8 cellular contexts compared by ENCODE assay signal in genomic region chrX:100615015-100615414, GRCh38. TPM values are rescaled to one million over a fixed set of nuclear protein-coding genes. Genes with fewer than 3 reads are reported as not detected.
DNase-seq lines count a peak whose midpoint lies in the region; ATAC-seq, FAIRE-seq and TF ChIP-seq lines count a peak whose summit lies in the region.

No MANE protein-coding gene starts in this region.

- no peak for TF ChIP-seq POLR2A in A549 (IDR thresholded peaks at IDR 0.05; ENCODE audit: low read length)

- H3K36me3 ChIP-seq in lower lobe of right lung = no peaks in the 10 kb centered on the region

- ATAC-seq in A549 (peak; percentile 74 to 82; a peak in 5 of 6 replicates), lower lobe of right lung (no peak)

- peak in 1 of 2 experiments; percentile 41; a peak in 3 of 5 replicates for TF ChIP-seq RAD21 in A549 (conservative IDR thresholded peaks at IDR 0.05 in 1 of 2, IDR thresholded peaks at IDR 0.05 in 1 of 2)

- FAIRE-seq in A549 (lab: Jason Lieb, UNC) = no peak

- H3K27ac ChIP-seq in A549 (peak overlapping the region; percentile 40 to 63; a peak in 3 of 6 replicates), lower lobe of right lung (no peak overlapping the region)

- in situ Hi-C loops in astrocyte of the spinal cord (cut with HindIII; ENCODE audit: low sequenced_read_pairs) = no loop called here

- no peaks in the 10 kb centered on the region for H3K27me3 ChIP-seq in lower lobe of right lung (ENCODE audit: low read depth)

- intact Hi-C loops in lower lobe of right lung (cut with DNase I) = no loop called here

- peak overlapping the region; percentile 36; the same call in 2 of the 3 replicates for H3K4me2 ChIP-seq in A549

- H3K4me1 ChIP-seq in A549 (peaks cover 3% of the 10 kb centered on the region; the same call in 1 of the 3 replicates), lower lobe of right lung (no peaks in the 10 kb centered on the region)

- DNase-seq in A549 (ENCODE audit: low read depth in 1 of 2, low spot score in 1 of 2) (peak; percentile 13 to 60), GM10266 (ENCODE audit: extremely low spot score) (peak; percentile 22), HCEC 1CT (peak; percentile 56), LoVo (ENCODE audit: low spot score) (peak; percentile 44), astrocyte of the spinal cord (ENCODE audit: low read depth, low spot score) (peak; percentile 61), lower lobe of right lung (no peak), OCI-M2 (lab: John Stamatoyannopoulos, UW; ENCODE audit: unreplicated experiment) (no peak)
- DNase-seq in activated CD8-positive, alpha-beta memory T cell treated with anti-CD3 and anti-CD28 coated beads, Interleukin-2, amount 50 U/mL, for 48 hours = no peak

- POLR2A ChIA-PET in A549 (lab: Yijun Ruan, JAX) = interaction anchor here (1.2 kb wide), 1 partner anchor 21 kb away, joined by 14 read pairs; the partner anchor contains the start of gene TSPAN6

- 22% methylated on average over 3 of the region's 3 CpGs for WGBS in A549 (ENCODE audit: missing lambda C conversion rate)

- H3K9me3 ChIP-seq in A549 (no peaks in the 10 kb centered on the region), lower lobe of right lung (no peaks in the 10 kb centered on the region)

- CTCF ChIA-PET in A549 (lab: Yijun Ruan, JAX) = interaction anchor here (0.7 to 2.2 kb wide), 11 partner anchors 9 to 154 kb away, joined by 3 to 19 read pairs (median 4); partner anchors contain the start of genes SRPX2 and TSPAN6

- TF ChIP-seq CTCF in A549 (IDR thresholded peaks at IDR 0.05) (peak; percentile 47), GM10266 (IDR thresholded peaks at IDR 0.05; ENCODE audit: control insufficient read depth, insufficient read depth, low read depth, missing control alignments) (peak; percentile 23), astrocyte of the spinal cord (IDR thresholded peaks at IDR 0.05; ENCODE audit: low read depth, low read length) (peak; percentile 65), lower lobe of right lung (IDR thresholded peaks at IDR 0.05) (peak; percentile 29)

- no peak for TF ChIP-seq EP300 in A549 (IDR thresholded peaks at IDR 0.05)

- H3K4me3 ChIP-seq in A549 (no peak overlapping the region), astrocyte of the spinal cord (ENCODE audit: low read depth, low read length) (no peak overlapping the region), lower lobe of right lung (no peak overlapping the region)

TF ChIP-seq in A549, 52 proteins besides CTCF, POLR2A, EP300 and RAD21:
- no peak for TF ChIP-seq USF2 (IDR thresholded peaks at IDR 0.05)
- no peak for TF ChIP-seq FOSL2 (IDR thresholded peaks at IDR 0.05)
- no peak for TF ChIP-seq FOSL2 (CRISPR knock-in tag; IDR thresholded peaks at IDR 0.05)
- no peak for TF ChIP-seq BCL3 (IDR thresholded peaks at IDR 0.05)
- peak; percentile 47; the same call in 2 of the 3 replicates for TF ChIP-seq SMC3 (IDR thresholded peaks at IDR 0.05)

RNA-seq across cellular contexts. Expression of gene TSPAN6, which starts 21.6 kb away (rescaled TPM):
- polyA plus RNA-seq in A549 (2011; rRNA removed) (61.4 and 71.1 TPM in 2 replicates), A549 (2017; fragmentation: RNase III; extraction: RNeasy Plus Mini Kit Qiagen cat#74134 plus additional on column Dnase treatment) (41.1 to 51.7 TPM (median 46.0 TPM) in 3 replicates)
- 18.1 and 20.5 TPM in 2 replicates for polyA plus RNA-seq in A549 (2012; cell fraction: cytosol; rRNA removed)
- 9.3 and 14.0 TPM in 2 replicates for polyA plus RNA-seq in A549 (2012; cell fraction: nucleus; rRNA removed)
- polyA minus RNA-seq in A549 (2011; rRNA and poly(A)+ RNA removed) = 18.2 and 18.4 TPM in 2 replicates
- total RNA-seq in lower lobe of right lung = 12.6 TPM

RNA-seq across cellular contexts. Expression of gene SRPX2, which starts 29.0 kb away (rescaled TPM):
- polyA plus RNA-seq in A549 (2011; rRNA removed) (6.7 and 9.6 TPM in 2 replicates), A549 (2017; fragmentation: RNase III; extraction: RNeasy Plus Mini Kit Qiagen cat#74134 plus additional on column Dnase treatment) (1.7 to 3.9 TPM (median 2.3 TPM) in 3 replicates)
- 2.6 and 2.9 TPM in 2 replicates for polyA plus RNA-seq in A549 (2012; cell fraction: cytosol; rRNA removed)
- 8.5 and 10.1 TPM in 2 replicates for polyA plus RNA-seq in A549 (2012; cell fraction: nucleus; rRNA removed)
- 10.0 and 17.2 TPM in 2 replicates for polyA minus RNA-seq in A549 (2011; rRNA and poly(A)+ RNA removed)
- total RNA-seq in lower lobe of right lung = 16.4 TPM

RNA-seq across cellular contexts. Expression of gene TNMD, which starts 30.3 kb away (rescaled TPM):
- polyA plus RNA-seq in A549 (2011; rRNA removed) (not detected in 2 replicates), A549 (2017; fragmentation: RNase III; extraction: RNeasy Plus Mini Kit Qiagen cat#74134 plus additional on column Dnase treatment) (not detected in 3 replicates)
- polyA plus RNA-seq in A549 (2012; cell fraction: cytosol; rRNA removed) = not detected in 2 replicates
- not detected in 2 replicates for polyA plus RNA-seq in A549 (2012; cell fraction: nucleus; rRNA removed)
- polyA minus RNA-seq in A549 (2011; rRNA and poly(A)+ RNA removed) = not detected in 2 replicates
- total RNA-seq in lower lobe of right lung = not detected

Comparison
In these comparisons a context has a peak if more than half of its experiments do, and no peak if none do; other contexts are left out.
1. ATAC-seq: peak in A549 (2 of 2); none in lower lobe of right lung (0 of 2).
2. DNase-seq: peak in A549 (2 of 2), GM10266 (single experiment), HCEC 1CT (single experiment), LoVo (single experiment) and astrocyte of the spinal cord (single experiment); none in lower lobe of right lung (single experiment), activated CD8-positive, alpha-beta memory T cell treated with anti-CD3 and anti-CD28 coated beads, Interleukin-2, amount 50 U/mL, for 48 hours (single experiment) and OCI-M2 (single experiment).
3. Peak in every context shown above with its lines, with median percentiles within 50 percentile points of each other: CTCF ChIP-seq.